Comparison of ENCODE assay signal across 17 cellular contexts in the genomic region with DNA sequence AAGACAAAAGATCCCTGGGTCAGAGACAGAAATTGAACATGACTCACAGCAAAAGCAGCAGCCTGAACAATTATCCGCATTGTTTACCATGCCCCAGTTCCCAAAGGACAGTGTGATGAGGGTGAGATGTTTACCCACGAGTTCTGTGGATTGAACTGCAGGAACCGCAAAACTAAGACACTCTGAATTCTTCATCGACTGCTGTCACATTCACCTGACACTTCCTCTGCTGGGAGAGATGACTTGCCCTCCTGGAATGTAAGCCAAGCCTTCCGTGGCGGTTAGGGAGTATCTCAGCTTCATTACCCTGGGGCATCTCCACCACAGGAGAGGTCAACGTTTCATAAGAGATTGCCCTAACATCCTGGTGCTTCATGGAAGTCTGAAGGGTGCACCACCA.
DNase-seq lines count a peak whose midpoint lies in the region; TF ChIP-seq lines count a peak whose summit lies in the region.
"Had no signal": no experiment of that assay in that cellular context is flagged by ENCODE, and none has a peak within 500 bp of the region (broad histone marks: within the 10 kb centered on the region; RNA-seq: fewer than 3 reads in every experiment).

No MANE protein-coding gene starts in this region.

- 45 to 74% methylated on average over 6 to 7 of the region's 7 CpGs for WGBS in endodermal cell (ENCODE audit: insufficient coverage in 1 of 2, insufficient read length in 1 of 2), 2 experiments
- 34 to 44% methylated on average over 5 to 7 of the region's 7 CpGs for WGBS in mesodermal cell (ENCODE audit: insufficient coverage in 2 of 2), 2 experiments

- no peak overlapping the region for H3K4me3 Mint-ChIP-seq in endodermal cell
- no peak overlapping the region for H3K4me3 Mint-ChIP-seq in immature natural killer cell
- H3K4me3 Mint-ChIP-seq: activated T-cell treated with anti-CD3 and anti-CD28 coated beads, Interleukin-2, amount 50 U/mL, for 4 hours; dendritic cell treated with granulocyte-macrophage colony-stimulating factor and Interleukin-4, amounts not matched to agents 40 ng/mL and 50 ng/mL, for 4 days had no signal

- H3K36me3 ChIP-seq in endodermal cell (ENCODE audit: control insufficient read depth, insufficient read depth, low read length) (no peaks in the 10 kb centered on the region), mesodermal cell (ENCODE audit: control insufficient read depth, insufficient read depth, low read length) (no peaks in the 10 kb centered on the region), Peyer's patch (no peaks in the 10 kb centered on the region)

- TF ChIP-seq POLR2A in Peyer's patch (IDR thresholded peaks at IDR 0.05): no peak

- H3K4me1 ChIP-seq in endodermal cell (ENCODE audit: control insufficient read depth, insufficient read depth, low read length): no peaks in the 10 kb centered on the region
- peaks cover 6% of the 10 kb centered on the region for H3K4me1 ChIP-seq in mesodermal cell (ENCODE audit: control insufficient read depth, insufficient read depth, low read length, poor library complexity, severe bottlenecking)
- H3K4me1 ChIP-seq in Peyer's patch: no peaks in the 10 kb centered on the region

- no peaks in the 10 kb centered on the region for H3K9me3 ChIP-seq in endodermal cell (ENCODE audit: control insufficient read depth, low read length)
- no peaks in the 10 kb centered on the region for H3K9me3 ChIP-seq in mesodermal cell (ENCODE audit: control insufficient read depth, low read length)
- no peaks in the 10 kb centered on the region for H3K9me3 ChIP-seq in Peyer's patch

- no peak overlapping the region for H3K27ac ChIP-seq in endodermal cell (ENCODE audit: low read depth, low read length)
- H3K27ac ChIP-seq in mesodermal cell (ENCODE audit: low read depth, low read length, severe bottlenecking): peak overlapping the region; percentile 57
- H3K27ac ChIP-seq in Peyer's patch: no peak overlapping the region

- H3K4me3 ChIP-seq in endodermal cell (ENCODE audit: low read length): no peak overlapping the region
- H3K4me3 ChIP-seq in mesodermal cell (ENCODE audit: extremely low read depth, insufficient read depth, low read length, poor library complexity, severe bottlenecking): no peak overlapping the region
- H3K4me3 ChIP-seq in Peyer's patch: no peak overlapping the region
- H3K4me3 ChIP-seq: mucosa of descending colon had no signal

- H3K9ac ChIP-seq in endodermal cell (ENCODE audit: extremely low read depth, low read length, poor library complexity, severe bottlenecking): no peak overlapping the region

- H3K27me3 ChIP-seq in endodermal cell (ENCODE audit: control insufficient read depth, insufficient read depth, low read length, poor library complexity, severe bottlenecking) (no peaks in the 10 kb centered on the region), Peyer's patch (no peaks in the 10 kb centered on the region)

- DNase-seq in ELF-1 (ENCODE audit: low read depth, low spot score) (peak; percentile 5), RPMI7951 (ENCODE audit: low read depth) (peak; percentile 100), endodermal cell (peak; percentile 74), immature natural killer cell (no peak), ecto neural progenitor cell (ENCODE audit: low spot score) (no peak), Peyer's patch (no peak), hypothalamus (lab: John Stamatoyannopoulos, UW) (no peak)
- DNase-seq: activated CD4-positive, alpha-beta T cell treated with anti-CD3 and anti-CD28 coated beads, Interleukin-2, amount 50 U/mL, for 1 hour; activated T-cell treated with anti-CD3 and anti-CD28 coated beads, Interleukin-2, amount 50 U/mL, for 4 hours; amygdala; DMS153; Kasumi-1; mucosa of descending colon; NCI-H510A treated with DMSO at 0.1 percent for 48 hours; OCI-M1 had no signal

- no peaks in the 10 kb centered on the region for H3K36me3 Mint-ChIP-seq in endodermal cell (ENCODE audit: low read depth)
- H3K36me3 Mint-ChIP-seq in immature natural killer cell: no peaks in the 10 kb centered on the region

- H3K4me1 Mint-ChIP-seq in endodermal cell: no peaks in the 10 kb centered on the region
- H3K4me1 Mint-ChIP-seq in immature natural killer cell: no peaks in the 10 kb centered on the region

- peaks cover 4% of the 10 kb centered on the region for H3K9me3 Mint-ChIP-seq in endodermal cell
- H3K9me3 Mint-ChIP-seq in immature natural killer cell: peaks cover 0 to 4% (median 0%) of the 10 kb centered on the region in 6 donors
- H3K9me3 Mint-ChIP-seq: activated T-cell treated with anti-CD3 and anti-CD28 coated beads, Interleukin-2, amount 50 U/mL, for 4 hours had no signal

- H3K27ac Mint-ChIP-seq in endodermal cell (no peak overlapping the region), immature natural killer cell (no peak overlapping the region)
- H3K27ac Mint-ChIP-seq: dendritic cell treated with granulocyte-macrophage colony-stimulating factor and Interleukin-4, amounts not matched to agents 40 ng/mL and 50 ng/mL, for 4 days had no signal

- no peak for TF ChIP-seq CTCF in endodermal cell (conservative IDR thresholded peaks at IDR 0.05)
- no peak for TF ChIP-seq CTCF in Peyer's patch (IDR thresholded peaks at IDR 0.05)

- H3K27me3 Mint-ChIP-seq in endodermal cell (ENCODE audit: insufficient read depth) (no peaks in the 10 kb centered on the region), immature natural killer cell (ENCODE audit: low read depth in 3 of 3) (no peaks in the 10 kb centered on the region)
- H3K27me3 Mint-ChIP-seq: dendritic cell treated with granulocyte-macrophage colony-stimulating factor and Interleukin-4, amounts not matched to agents 40 ng/mL and 50 ng/mL, for 4 days had no signal

Comparison
In these comparisons a context has a peak if more than half of its experiments do, and no peak if none do; other contexts are left out.
1. DNase-seq: peak in ELF-1 (single experiment), RPMI7951 (single experiment) and endodermal cell (single experiment); none in immature natural killer cell (0 of 3), ecto neural progenitor cell (single experiment), Peyer's patch (0 of 3) and hypothalamus (0 of 51).